ENCODE assay signal across 9 cellular contexts in genomic region chr5:177310757-177311173, GRCh38. TPM values are rescaled to one million over a fixed set of nuclear protein-coding genes. Genes with fewer than 3 reads are reported as not detected.
DNase-seq lines count a peak whose midpoint lies in the region; ATAC-seq and TF ChIP-seq lines count a peak whose summit lies in the region.
"Had no signal": no experiment of that assay in that cellular context is flagged by ENCODE, and none has a peak within 500 bp of the region (broad histone marks: within the 10 kb centered on the region; RNA-seq: fewer than 3 reads in every experiment).

No MANE protein-coding gene starts in this region.

- H3K9ac ChIP-seq in SK-N-MC (ENCODE audit: insufficient read length): peak overlapping the region; percentile 48
- H3K9ac ChIP-seq in fibroblast of lung (ENCODE audit: insufficient read depth, low read length): no peak overlapping the region

- H3K4me3 ChIP-seq in SK-N-MC (peak overlapping the region; percentile 94), fibroblast of lung (replicated peaks in 1 of 4; ENCODE audit: control extremely low read depth in 1 of 4, insufficient read depth in 1 of 4, low read depth in 3 of 4, low read length in 4 of 4) (peak overlapping the region; percentile 20 to 68 (median 42)), thymus (ENCODE audit: low read length) (peak overlapping the region; percentile 45)

- no peak overlapping the region for H2AFZ ChIP-seq in fibroblast of lung (ENCODE audit: low read length)

- H3K27ac ChIP-seq in SK-N-MC (no peak overlapping the region), fibroblast of lung (ENCODE audit: insufficient read depth, low read length) (no peak overlapping the region), thymus (ENCODE audit: low read depth) (no peak overlapping the region)
- H3K27ac ChIP-seq: tibial artery had no signal

- peaks cover 14% of the 10 kb centered on the region for H3K36me3 ChIP-seq in SK-N-MC (ENCODE audit: insufficient read depth, low read length)
- peaks cover 17% of the 10 kb centered on the region for H3K36me3 ChIP-seq in fibroblast of lung (ENCODE audit: control insufficient read depth, insufficient read depth, low read length)
- peaks cover 27% of the 10 kb centered on the region for H3K36me3 ChIP-seq in thymus (ENCODE audit: control insufficient read depth, insufficient read depth)

- no peak for ATAC-seq in esophagus mucosa

- peak; percentile 34 for DNase-seq in NCI-H2227 (lab: John Stamatoyannopoulos, UW; ENCODE audit: unreplicated experiment)
- no peak for DNase-seq in NCI-H2227 treated with DMSO at 0.1 percent for 48 hours (lab: John Stamatoyannopoulos, UW)
- peak; percentile 36 for DNase-seq in HT1080 (ENCODE audit: low read depth)
- no peak for DNase-seq in SK-N-MC (ENCODE audit: low read depth, low spot score)
- DNase-seq in fibroblast of lung (ENCODE audit: low read depth in 2 of 2): no peak
- no peak for DNase-seq in KG1 (lab: John Stamatoyannopoulos, UW)

- TF ChIP-seq CTCF in fibroblast of lung (conservative IDR thresholded peaks at IDR 0.05 in 1 of 2, IDR thresholded peaks at IDR 0.05 in 1 of 2; ENCODE audit: low read depth in 1 of 2, low read length in 2 of 2): no peak

- H3K9me3 ChIP-seq in SK-N-MC (ENCODE audit: low read depth, low read length) (no peaks in the 10 kb centered on the region), fibroblast of lung (ENCODE audit: control insufficient read depth, insufficient read depth, low read depth, low read length) (no peaks in the 10 kb centered on the region), thymus (ENCODE audit: control insufficient read depth) (no peaks in the 10 kb centered on the region)
- H3K9me3 ChIP-seq: tibial artery had no signal

- H3K4me1 ChIP-seq in fibroblast of lung (ENCODE audit: control insufficient read depth, extremely low read depth, insufficient read depth, low read length): peaks cover 14% of the 10 kb centered on the region
- H3K4me1 ChIP-seq in thymus (ENCODE audit: control insufficient read depth, insufficient read depth, low read length): peaks cover 26% of the 10 kb centered on the region

- no peaks in the 10 kb centered on the region for H4K20me1 ChIP-seq in fibroblast of lung (ENCODE audit: control insufficient read depth, extremely low read depth, insufficient read depth, low read length)

- 18% methylated on average over 10 of the region's 10 CpGs for WGBS in thymus

- peaks cover 23% of the 10 kb centered on the region for H3K79me2 ChIP-seq in fibroblast of lung (ENCODE audit: control insufficient read depth, insufficient read depth, low read length)

- no peaks in the 10 kb centered on the region for H3K27me3 ChIP-seq in fibroblast of lung (ENCODE audit: control insufficient read depth, insufficient read depth, low read length)
- no peaks in the 10 kb centered on the region for H3K27me3 ChIP-seq in thymus (ENCODE audit: control insufficient read depth, insufficient read depth)
- H3K27me3 ChIP-seq: tibial artery had no signal

- H3K4me2 ChIP-seq in fibroblast of lung (ENCODE audit: extremely low read depth, insufficient read depth, low read length): peak overlapping the region; percentile 61

RNA-seq across cellular contexts. Expression of gene MXD3, which starts 0.9 kb away (rescaled TPM):
- 22.3 and 24.6 TPM in 2 replicates for total RNA-seq in HT1080 (2014; rRNA removed; shearing (Covaris generic))
- polyA plus RNA-seq in HT1080 (2015; cell fraction: cytosol; rRNA removed): 25.0 and 25.6 TPM in 2 replicates
- 48.0 and 56.3 TPM in 2 replicates for polyA plus RNA-seq in HT1080 (2015; cell fraction: nucleus; rRNA removed)
- total RNA-seq in fibroblast of lung (1.0 and 6.6 TPM in 2 replicates), esophagus mucosa (7.8 TPM)
- polyA plus RNA-seq in fibroblast of lung (1.8 and 3.4 TPM in 2 replicates), thymus (16.1 TPM)
- polyA plus RNA-seq in fibroblast of lung (2012): 3.6 and 9.8 TPM in 2 replicates
- 1.2 and 1.5 TPM in 2 replicates for polyA minus RNA-seq in fibroblast of lung (ENCODE audit: low replicate concordance)

RNA-seq across cellular contexts. Expression of gene PRELID1, which starts 7.2 kb away (rescaled TPM):
- 633 and 661 TPM in 2 replicates for total RNA-seq in HT1080 (2014; rRNA removed; shearing (Covaris generic))
- polyA plus RNA-seq in HT1080 (2015; cell fraction: cytosol; rRNA removed): 371 and 479 TPM in 2 replicates
- polyA plus RNA-seq in HT1080 (2015; cell fraction: nucleus; rRNA removed): 128 and 133 TPM in 2 replicates
- total RNA-seq in fibroblast of lung (56.8 and 64.2 TPM in 2 replicates), esophagus mucosa (144 TPM)
- polyA plus RNA-seq in fibroblast of lung (145 and 226 TPM in 2 replicates), thymus (79.1 TPM)
- 134 and 217 TPM in 2 replicates for polyA plus RNA-seq in fibroblast of lung (2012)
- 137 and 147 TPM in 2 replicates for polyA minus RNA-seq in fibroblast of lung (ENCODE audit: low replicate concordance)

RNA-seq across cellular contexts. Expression of gene RAB24, which starts 7.2 kb away (rescaled TPM):
- 31.2 and 31.5 TPM in 2 replicates for total RNA-seq in HT1080 (2014; rRNA removed; shearing (Covaris generic))
- polyA plus RNA-seq in HT1080 (2015; cell fraction: cytosol; rRNA removed): 44.4 and 47.7 TPM in 2 replicates
- 99.3 and 118 TPM in 2 replicates for polyA plus RNA-seq in HT1080 (2015; cell fraction: nucleus; rRNA removed)
- total RNA-seq in fibroblast of lung (22.1 and 25.9 TPM in 2 replicates), esophagus mucosa (31.8 TPM)
- polyA plus RNA-seq in fibroblast of lung (27.9 and 34.2 TPM in 2 replicates), thymus (82.8 TPM)
- polyA plus RNA-seq in fibroblast of lung (2012): 30.7 and 30.9 TPM in 2 replicates
- 4.0 and 13.4 TPM in 2 replicates for polyA minus RNA-seq in fibroblast of lung (ENCODE audit: low replicate concordance)

RNA-seq across cellular contexts. Expression of gene LMAN2, which starts 40.7 kb away (rescaled TPM):
- 213 and 237 TPM in 2 replicates for total RNA-seq in HT1080 (2014; rRNA removed; shearing (Covaris generic))
- 289 and 296 TPM in 2 replicates for polyA plus RNA-seq in HT1080 (2015; cell fraction: cytosol; rRNA removed)
- polyA plus RNA-seq in HT1080 (2015; cell fraction: nucleus; rRNA removed): 248 and 260 TPM in 2 replicates
- total RNA-seq in fibroblast of lung (294 and 396 TPM in 2 replicates), esophagus mucosa (162 TPM)
- polyA plus RNA-seq in fibroblast of lung (145 and 221 TPM in 2 replicates), thymus (95.3 TPM)
- 183 and 234 TPM in 2 replicates for polyA plus RNA-seq in fibroblast of lung (2012)
- 331 and 337 TPM in 2 replicates for polyA minus RNA-seq in fibroblast of lung (ENCODE audit: low replicate concordance)

RNA-seq across cellular contexts. Expression of gene RGS14, which starts 47.0 kb away (rescaled TPM):
- total RNA-seq in HT1080 (2014; rRNA removed; shearing (Covaris generic)): 27.7 and 29.8 TPM in 2 replicates
- 15.6 and 23.1 TPM in 2 replicates for polyA plus RNA-seq in HT1080 (2015; cell fraction: cytosol; rRNA removed)
- 30.4 and 36.1 TPM in 2 replicates for polyA plus RNA-seq in HT1080 (2015; cell fraction: nucleus; rRNA removed)
- 2.6 and 4.1 TPM in 2 replicates for total RNA-seq in fibroblast of lung
- 2.5 and 3.1 TPM in 2 replicates for polyA plus RNA-seq in fibroblast of lung
- polyA plus RNA-seq in fibroblast of lung (2012): 3.1 and 4.2 TPM in 2 replicates
- polyA minus RNA-seq in fibroblast of lung (ENCODE audit: low replicate concordance): 1.8 and 4.3 TPM in 2 replicates
- 52.7 TPM for polyA plus RNA-seq in thymus
- 59.5 TPM for total RNA-seq in esophagus mucosa

Comparison
In these comparisons a context has a peak if more than half of its experiments do, and no peak if none do; other contexts are left out.
1. DNase-seq: peak in NCI-H2227 (single experiment) and HT1080 (single experiment); none in NCI-H2227 treated with DMSO at 0.1 percent for 48 hours (single experiment), SK-N-MC (single experiment), fibroblast of lung (0 of 2) and KG1 (single experiment).
2. H3K4me3 ChIP-seq: peak in every context shown above with its lines; median percentile 94 in SK-N-MC; 45 in thymus; 42 in fibroblast of lung.